Comparison of ENCODE assay signal across 8 cellular contexts in the genomic region with DNA sequence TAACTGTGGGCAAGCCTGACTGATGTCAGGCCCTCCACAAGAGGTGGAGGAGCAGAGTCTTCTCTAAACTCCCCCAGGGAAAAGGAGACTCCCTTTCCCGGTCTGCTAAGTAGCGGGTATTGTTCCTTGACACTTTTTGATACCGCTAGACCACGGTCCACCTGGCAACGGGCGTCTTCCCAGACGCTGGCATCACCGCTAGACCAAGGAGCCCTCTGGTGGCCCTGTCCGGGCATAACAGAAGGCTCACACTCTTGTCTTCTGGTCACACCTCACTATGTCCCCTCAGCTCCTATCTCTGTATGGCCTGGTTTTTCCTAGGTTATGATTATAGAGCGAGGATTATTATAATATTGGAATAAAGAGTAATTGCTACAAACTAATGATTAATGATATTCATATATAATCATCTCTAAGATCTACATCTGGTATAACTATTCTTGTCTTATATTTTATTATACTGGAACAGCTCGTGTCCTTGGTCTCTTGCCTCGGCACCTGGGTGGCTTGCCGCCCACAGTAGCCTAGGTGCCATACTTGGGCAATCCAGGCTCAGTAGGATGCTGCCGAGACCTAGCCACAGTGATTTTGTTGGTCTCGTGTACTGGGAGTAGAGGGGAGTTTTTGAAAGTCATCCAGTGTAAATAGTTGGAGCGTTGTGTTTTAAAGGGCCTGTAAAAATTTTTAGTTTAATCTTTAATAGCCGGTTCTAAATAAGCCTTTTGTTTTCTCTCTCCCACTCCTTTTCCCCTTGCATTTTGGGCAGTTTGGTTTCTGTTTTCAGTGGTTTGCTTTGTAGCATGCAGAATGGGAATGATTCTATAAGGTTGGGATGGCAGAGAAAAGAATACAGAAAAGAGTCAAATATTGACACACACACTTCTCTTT.
DNase-seq lines count a peak whose midpoint lies in the region; ATAC-seq and TF ChIP-seq lines count a peak whose summit lies in the region.
"Not testable (repeated sequence)": the region's sequence is repeated elsewhere in the genome, so short reads cannot be mapped to it uniquely, and the experiment has no call there.

No MANE protein-coding gene starts in this region.

- H3K27ac ChIP-seq in GM23338 (ENCODE audit: low read depth); OCI-LY7 (ENCODE audit: low read depth, low read length, poor library complexity, severe bottlenecking): not testable (repeated sequence)
- H3K27ac ChIP-seq in dorsolateral prefrontal cortex = peak overlapping the region in 3 of 59 donors; percentile 34 to 57 (median 40)

- H3K4me3 ChIP-seq in AG09309 (ENCODE audit: control insufficient read depth, low read depth, low read length); GM23338; OCI-LY7 (ENCODE audit: low read depth, low read length, poor library complexity, severe bottlenecking): not testable (repeated sequence)
- H3K4me3 ChIP-seq in dorsolateral prefrontal cortex = peak overlapping the region in 1 of 59 donors; percentile 12

- H3K36me3 Mint-ChIP-seq in GM23338 (ENCODE audit: low read depth); activated T-cell treated with anti-CD3 and anti-CD28 coated beads, Interleukin-2, amount 50 U/mL, for 72 hours (ENCODE audit: insufficient read depth in 2 of 2); natural killer cell; stimulated activated effector memory CD8-positive, alpha-beta T cell treated with anti-CD3 and anti-CD28 coated beads, Interleukin-12 subunit alpha, Interleukin-12 subunit beta, amount 100 ng/mL, for 72 hours: not testable (repeated sequence)

- intact Hi-C loops in OCI-LY7 (cut with micrococcal nuclease; ENCODE audit: unreplicated experiment); dorsolateral prefrontal cortex (cut with DNase I); natural killer cell (cut with micrococcal nuclease): not testable (repeated sequence)
- intact Hi-C loops in left ventricle myocardium superior (cut with micrococcal nuclease) = loop anchor here (2.0 kb wide), 1 partner anchor 43 kb away; no protein-coding TSS in a partner anchor

- H3K9me2 ChIP-seq in GM23338 (ENCODE audit: insufficient read depth); OCI-LY7 (ENCODE audit: insufficient read depth, low read length): not testable (repeated sequence)

- CTCF ChIA-PET in OCI-LY7 (lab: Charles Lee; ENCODE audit: unreplicated experiment) = not testable (repeated sequence)

- not testable (repeated sequence) for H3K9me3 ChIP-seq in OCI-LY7 (ENCODE audit: low read length)

- not testable (repeated sequence) for BruUV-seq in OCI-LY7 (replicated peaks; lab: Mats Ljungman, UMichigan)

- not testable (repeated sequence) for H3K27me3 Mint-ChIP-seq in GM23338 (ENCODE audit: insufficient read depth, low read depth, poor library complexity); activated T-cell treated with anti-CD3 and anti-CD28 coated beads, Interleukin-2, amount 50 U/mL, for 72 hours (ENCODE audit: low read depth); natural killer cell (ENCODE audit: low read depth in 2 of 2)

- DNase-seq in AG09309 (ENCODE audit: low read depth); GM23338 (ENCODE audit: low spot score); OCI-LY7 (ENCODE audit: low spot score); natural killer cell; stimulated activated effector memory CD8-positive, alpha-beta T cell treated with anti-CD3 and anti-CD28 coated beads, Interleukin-12 subunit alpha, Interleukin-12 subunit beta, amount 100 ng/mL, for 72 hours (ENCODE audit: low spot score in 2 of 2): not testable (repeated sequence)
- peak; percentile 11 to 35 for DNase-seq in activated T-cell treated with anti-CD3 and anti-CD28 coated beads, Interleukin-2, amount 50 U/mL, for 72 hours
- peak in 3 of 10 donors; percentile 42 to 58 (median 52) for DNase-seq in dorsolateral prefrontal cortex
- peak; percentile 72 for DNase-seq in left ventricle myocardium superior

- H3K27ac Mint-ChIP-seq in GM23338; activated T-cell treated with anti-CD3 and anti-CD28 coated beads, Interleukin-2, amount 50 U/mL, for 72 hours: not testable (repeated sequence)
- H3K27ac Mint-ChIP-seq in natural killer cell = peak overlapping the region; percentile 85 to 89
- H3K27ac Mint-ChIP-seq in stimulated activated effector memory CD8-positive, alpha-beta T cell treated with anti-CD3 and anti-CD28 coated beads, Interleukin-12 subunit alpha, Interleukin-12 subunit beta, amount 100 ng/mL, for 72 hours = peak overlapping the region; percentile 89

- not testable (repeated sequence) for H2AFZ ChIP-seq in GM23338; OCI-LY7 (ENCODE audit: low read length)

- not testable (repeated sequence) for H3K9me3 Mint-ChIP-seq in GM23338; activated T-cell treated with anti-CD3 and anti-CD28 coated beads, Interleukin-2, amount 50 U/mL, for 72 hours; natural killer cell; stimulated activated effector memory CD8-positive, alpha-beta T cell treated with anti-CD3 and anti-CD28 coated beads, Interleukin-12 subunit alpha, Interleukin-12 subunit beta, amount 100 ng/mL, for 72 hours

- ATAC-seq in GM23338; activated T-cell treated with anti-CD3 and anti-CD28 coated beads, Interleukin-2, amount 50 U/mL, for 72 hours (replicated peaks in 1 of 2); left ventricle myocardium superior; natural killer cell; stimulated activated effector memory CD8-positive, alpha-beta T cell treated with anti-CD3 and anti-CD28 coated beads, Interleukin-12 subunit alpha, Interleukin-12 subunit beta, amount 100 ng/mL, for 72 hours: not testable (repeated sequence)

- H3K4me3 Mint-ChIP-seq in GM23338; activated T-cell treated with anti-CD3 and anti-CD28 coated beads, Interleukin-2, amount 50 U/mL, for 72 hours; natural killer cell; stimulated activated effector memory CD8-positive, alpha-beta T cell treated with anti-CD3 and anti-CD28 coated beads, Interleukin-12 subunit alpha, Interleukin-12 subunit beta, amount 100 ng/mL, for 72 hours: not testable (repeated sequence)

- not testable (repeated sequence) for H3K36me3 ChIP-seq in GM23338 (ENCODE audit: insufficient read depth); OCI-LY7 (ENCODE audit: insufficient read depth, low read length)

- H3K4me1 ChIP-seq in GM23338 (ENCODE audit: insufficient read depth); OCI-LY7 (ENCODE audit: insufficient read depth, low read length, poor library complexity, severe bottlenecking): not testable (repeated sequence)

- not testable (repeated sequence) for H4K20me1 ChIP-seq in GM23338 (replicated peaks; ENCODE audit: insufficient read depth); OCI-LY7 (ENCODE audit: insufficient read depth, low read length)

- H3K4me2 ChIP-seq in GM23338; OCI-LY7 (ENCODE audit: low read length): not testable (repeated sequence)

- not testable (repeated sequence) for H3K27me3 ChIP-seq in GM23338 (ENCODE audit: insufficient read depth); dorsolateral prefrontal cortex

- TF ChIP-seq CTCF in AG09309 (IDR thresholded peaks at IDR 0.05; ENCODE audit: control insufficient read depth, insufficient read depth, low read depth, low read length, missing control alignments) (peak; percentile 24), GM23338 (conservative IDR thresholded peaks at IDR 0.05; ENCODE audit: low read depth in 2 of 2) (peak; percentile 43 to 59), OCI-LY7 (conservative IDR thresholded peaks at IDR 0.05; ENCODE audit: low read length) (peak; percentile 39), dorsolateral prefrontal cortex (IDR thresholded peaks at IDR 0.05 in 54 of 56, conservative IDR thresholded peaks at IDR 0.05 in 2 of 56; ENCODE audit: low read depth in 1 of 56, partially characterized antibody in 56 of 56) (peak in 51 of 56 donors; percentile 16 to 69 (median 50)), natural killer cell (IDR thresholded peaks at IDR 0.05) (peak; percentile 55)

- not testable (repeated sequence) for H3F3A ChIP-seq in GM23338 (replicated peaks; ENCODE audit: low read depth)

- H3K4me1 Mint-ChIP-seq in GM23338 = not testable (repeated sequence)
- peaks cover 20% of the 10 kb centered on the region for H3K4me1 Mint-ChIP-seq in activated T-cell treated with anti-CD3 and anti-CD28 coated beads, Interleukin-2, amount 50 U/mL, for 72 hours (ENCODE audit: low read depth)
- H3K4me1 Mint-ChIP-seq in natural killer cell = peaks cover 75 to 79% of the 10 kb centered on the region in 2 donors
- peaks cover 42% of the 10 kb centered on the region for H3K4me1 Mint-ChIP-seq in stimulated activated effector memory CD8-positive, alpha-beta T cell treated with anti-CD3 and anti-CD28 coated beads, Interleukin-12 subunit alpha, Interleukin-12 subunit beta, amount 100 ng/mL, for 72 hours

- not testable (repeated sequence) for H3K79me2 ChIP-seq in GM23338 (replicated peaks; ENCODE audit: insufficient read depth); OCI-LY7 (ENCODE audit: insufficient read depth, low read depth, low read length)

- POLR2A ChIA-PET in OCI-LY7 (lab: Charles Lee) = interaction anchor here (0.6 kb wide), 1 partner anchor 132 kb away, joined by 5 read pairs; no protein-coding TSS in a partner anchor
